ENCODE assay signal across 10 cellular contexts in genomic region chr5:132677191-132677590, GRCh38. TPM values are rescaled to one million over a fixed set of nuclear protein-coding genes. Genes with fewer than 3 reads are reported as not detected.
A peak's percentile ranks its signal among the peaks of the same experiment; 100 is the strongest.
DNase-seq lines count a peak whose midpoint lies in the region; ATAC-seq and TF ChIP-seq lines count a peak whose summit lies in the region.
"Had no signal": no experiment of that assay in that cellular context is flagged by ENCODE, and none has a peak within 500 bp of the region (broad histone marks: within the 10 kb centered on the region; RNA-seq: fewer than 3 reads in every experiment).

No MANE protein-coding gene starts in this region.

- H3K27me3 ChIP-seq in kidney epithelial cell (ENCODE audit: control insufficient read depth, insufficient read depth, low read length), result no peaks in the 10 kb centered on the region
- H3K27me3 ChIP-seq in uterus, result no peaks in the 10 kb centered on the region
- H3K27me3 ChIP-seq in HAP-1 (ENCODE audit: low read depth), result no peaks in the 10 kb centered on the region

- peak; percentile 35 for DNase-seq in activated CD8-positive, alpha-beta memory T cell treated with anti-CD3 and anti-CD28 coated beads for 24 hours
- DNase-seq in activated CD8-positive, alpha-beta memory T cell treated with anti-CD3 and anti-CD28 coated beads, Interleukin-2, amount 50 U/mL, for 4 hours, result no peak
- DNase-seq in astrocyte of the hippocampus (ENCODE audit: low read depth, low spot score) (peak; percentile 93), kidney epithelial cell (ENCODE audit: low read depth) (peak; percentile 83), uterus (peak; percentile 28 to 38), HAP-1 (ENCODE audit: low spot score in 2 of 2) (no peak)

- H3K4me1 ChIP-seq in uterus (peaks cover 0 to 6% of the 10 kb centered on the region in 2 donors), HAP-1 (no peaks in the 10 kb centered on the region)

- H3K9me3 ChIP-seq in uterus, result no peaks in the 10 kb centered on the region
- H3K9me3 ChIP-seq in HAP-1, result no peaks in the 10 kb centered on the region

- in situ Hi-C loops in HAP-1 (cut with MboI; ENCODE audit: low sequenced_read_pairs), result no loop called here

- no peak overlapping the region for H3K4me3 ChIP-seq in kidney epithelial cell (ENCODE audit: low read depth, low read length)
- no peak overlapping the region for H3K4me3 ChIP-seq in uterus
- no peak overlapping the region for H3K4me3 ChIP-seq in HAP-1
- H3K4me3 ChIP-seq: skin epidermis had no signal

- intact Hi-C loops in uterus (cut with DNase I; ENCODE audit: low total_unique reads), result no loop called here

- no peak for ATAC-seq in HG03025 (IDR thresholded peaks at IDR 0.05; ENCODE audit: low FRiP score, unreplicated experiment)
- ATAC-seq in HG03108 (IDR thresholded peaks at IDR 0.05; ENCODE audit: unreplicated experiment), result no peak

- TF ChIP-seq POLR2A in uterus (IDR thresholded peaks at IDR 0.05), result no peak

- H3K27ac ChIP-seq in uterus, result no peak overlapping the region
- H3K27ac ChIP-seq: 22Rv1, skin epidermis had no signal

- TF ChIP-seq CTCF in kidney epithelial cell (IDR thresholded peaks at IDR 0.05; ENCODE audit: insufficient read depth, low read length, poor library complexity, severe bottlenecking) (peak; percentile 67), uterus (IDR thresholded peaks at IDR 0.05) (peak in 1 of 4 experiments; percentile 12)

- H3K36me3 ChIP-seq in kidney epithelial cell (ENCODE audit: control insufficient read depth, insufficient read depth, low read length) (no peaks in the 10 kb centered on the region), uterus (no peaks in the 10 kb centered on the region), HAP-1 (replicated peaks) (no peaks in the 10 kb centered on the region)

RNA-seq across cellular contexts. Expression of gene IL4, which starts 3.4 kb away (rescaled TPM):
- total RNA-seq in kidney epithelial cell (not detected in 2 replicates), uterus (not detected)

RNA-seq across cellular contexts. Expression of gene IL13, which starts 19.2 kb away (rescaled TPM):
- not detected in 2 replicates for total RNA-seq in kidney epithelial cell
- total RNA-seq in uterus, result under 1 TPM in 1 of 4 donors, not detected in 3; 0.73 TPM

Comparison
In these comparisons a context has a peak if more than half of its experiments do, and no peak if none do; other contexts are left out.
1. DNase-seq: peak in activated CD8-positive, alpha-beta memory T cell treated with anti-CD3 and anti-CD28 coated beads for 24 hours (single experiment), astrocyte of the hippocampus (single experiment), kidney epithelial cell (single experiment) and uterus (2 of 2); none in activated CD8-positive, alpha-beta memory T cell treated with anti-CD3 and anti-CD28 coated beads, Interleukin-2, amount 50 U/mL, for 4 hours (single experiment) and HAP-1 (0 of 2).